Comparison of ENCODE assay signal across 17 cellular contexts in genomic region chr16:68496689-68497088, GRCh38. TPM values are rescaled to one million over a fixed set of nuclear protein-coding genes. Genes with fewer than 3 reads are reported as not detected.
A peak's percentile ranks its signal among the peaks of the same experiment; 100 is the strongest.
DNase-seq lines count a peak whose midpoint lies in the region; ATAC-seq and TF ChIP-seq lines count a peak whose summit lies in the region.
"Had no signal": no experiment of that assay in that cellular context is flagged by ENCODE, and none has a peak within 500 bp of the region (broad histone marks: within the 10 kb centered on the region; RNA-seq: fewer than 3 reads in every experiment).

No MANE protein-coding gene starts in this region.

- no peaks in the 10 kb centered on the region for H3K9me3 ChIP-seq in breast epithelium
- no peaks in the 10 kb centered on the region for H3K9me3 ChIP-seq in suprapubic skin

- no peaks in the 10 kb centered on the region for H3K27me3 ChIP-seq in breast epithelium
- H3K27me3 ChIP-seq in suprapubic skin, result no peaks in the 10 kb centered on the region

- H3K4me3 ChIP-seq in breast epithelium (no peak overlapping the region), retinal pigment epithelial cell (ENCODE audit: low read length) (no peak overlapping the region), suprapubic skin (no peak overlapping the region)

- DNase-seq in NCI-H1092 treated with DMSO at 0.1 percent for 48 hours (lab: John Stamatoyannopoulos, UW) (peak; percentile 56), RPMI7951 (ENCODE audit: low read depth) (peak; percentile 36), breast epithelium (ENCODE audit: low spot score in 2 of 2) (peak in 1 of 2 donors; percentile 67), retinal pigment epithelial cell (ENCODE audit: low read depth) (peak; percentile 90), omental fat pad (ENCODE audit: low spot score) (no peak), suprapubic skin (ENCODE audit: low spot score in 2 of 2) (no peak)
- DNase-seq: ACHN; GDM1; GOT3; KBM-7; NCI-H1436; NCI-H1930; NCI-H526 treated with DMSO at 0.1 percent for 48 hours; NK-92 treated with Interleukin-12 subunit alpha and Interleukin-12 subunit beta, amount 100 ng/mL, for 24 hours; SIG-M5 had no signal

- no peak for TF ChIP-seq POLR2A in breast epithelium (IDR thresholded peaks at IDR 0.05)
- no peak for TF ChIP-seq POLR2A in suprapubic skin (IDR thresholded peaks at IDR 0.05)

- H3K36me3 ChIP-seq in breast epithelium, result no peaks in the 10 kb centered on the region
- no peaks in the 10 kb centered on the region for H3K36me3 ChIP-seq in suprapubic skin

- TF ChIP-seq CTCF in breast epithelium (IDR thresholded peaks at IDR 0.05) (no peak), retinal pigment epithelial cell (conservative IDR thresholded peaks at IDR 0.05; ENCODE audit: low read depth, low read length) (no peak), omental fat pad (IDR thresholded peaks at IDR 0.05) (no peak), suprapubic skin (IDR thresholded peaks at IDR 0.05) (no peak)

- no CpG with 5 or more reads among the region's 8 CpGs for WGBS in suprapubic skin

- H3K27ac ChIP-seq in breast epithelium (peak overlapping the region; percentile 66 to 76), suprapubic skin (no peak overlapping the region)

- peaks cover 0 to 7% of the 10 kb centered on the region in 2 donors for H3K4me1 ChIP-seq in breast epithelium
- peaks cover 23% of the 10 kb centered on the region for H3K4me1 ChIP-seq in suprapubic skin

- TF ChIP-seq EP300 in suprapubic skin (IDR thresholded peaks at IDR 0.05), result no peak

- ATAC-seq in GM19467 (IDR thresholded peaks at IDR 0.05; ENCODE audit: unreplicated experiment) (no peak), omental fat pad (ENCODE audit: low FRiP score) (no peak)
- ATAC-seq: HCT116 had no signal

- intact Hi-C loops in breast epithelium (cut with DNase I; ENCODE audit: low total_unique reads), result no loop called here

RNA-seq across cellular contexts. Expression of gene ZFP90, which starts 42.4 kb away (rescaled TPM):
- total RNA-seq in RPMI7951 (2014; rRNA removed; shearing (Covaris generic)), result 16.3 and 18.4 TPM in 2 replicates
- total RNA-seq in breast epithelium (10 to 100 TPM; 35.7 to 40.6 (median 40.3) TPM), omental fat pad (10 to 100 TPM; 12.8 to 44.1 (median 18.3) TPM), suprapubic skin (10 to 100 TPM in 3 of 4 donors, 1 to 10 TPM in 1; 9.1 to 34.5 (median 16.4) TPM)

RNA-seq across cellular contexts. Expression of gene SMPD3, which starts 48.4 kb away (rescaled TPM):
- 0.12 TPM in 1 of 2 replicates, not detected in the other for total RNA-seq in RPMI7951 (2014; rRNA removed; shearing (Covaris generic))
- total RNA-seq in breast epithelium (10 to 100 TPM in 1 of 3 donors, 1 to 10 TPM in 1, under 1 TPM in 1; under 0.01 to 15.4 (median 2.9) TPM), omental fat pad (10 to 100 TPM in 2 of 4 donors, 1 to 10 TPM in 1, under 1 TPM in 1; 0.63 to 44.8 (median 8.1) TPM), suprapubic skin (10 to 100 TPM; 26.2 to 64.9 (median 39.9) TPM)

Comparison
In these comparisons a context has a peak if more than half of its experiments do, and no peak if none do; other contexts are left out.
1. DNase-seq: peak in NCI-H1092 treated with DMSO at 0.1 percent for 48 hours (single experiment), RPMI7951 (single experiment) and retinal pigment epithelial cell (single experiment); none in omental fat pad (single experiment) and suprapubic skin (0 of 2).